In genomic region chr1:219189021-219189824, GRCh38 we compare ENCODE assay signal across 8 cellular contexts. TPM values are rescaled to one million over a fixed set of nuclear protein-coding genes. Genes with fewer than 3 reads are reported as not detected.
DNase-seq lines count a peak whose midpoint lies in the region; ATAC-seq, FAIRE-seq and TF ChIP-seq lines count a peak whose summit lies in the region.

No MANE protein-coding gene starts in this region.

- H2AFZ ChIP-seq in endothelial cell of umbilical vein (ENCODE audit: low read depth, low read length) (peak overlapping the region; percentile 28), smooth muscle cell (ENCODE audit: low read depth) (peak overlapping the region; percentile 67)

- H3K4me2 ChIP-seq in endothelial cell of umbilical vein (ENCODE audit: insufficient read depth, low read length) = peak overlapping the region; percentile 92
- peak overlapping the region; percentile 78 for H3K4me2 ChIP-seq in smooth muscle cell

- H3K4me3 ChIP-seq in endothelial cell of umbilical vein (replicated peaks in 1 of 3; ENCODE audit: insufficient read depth in 1 of 3, low read depth in 1 of 3, low read length in 3 of 3) (peak overlapping the region in 1 of 3 experiments; percentile 21), smooth muscle cell (peak overlapping the region; percentile 18)
- no peak overlapping the region for H3K4me3 ChIP-seq in effector memory CD4-positive, alpha-beta T cell (ENCODE audit: insufficient read depth, low read depth, low read length, poor library complexity, severe bottlenecking)

- peak; percentile 53 for FAIRE-seq in endothelial cell of umbilical vein (lab: Jason Lieb, UNC)

- peaks cover 26% of the 10 kb centered on the region for H3K4me1 ChIP-seq in endothelial cell of umbilical vein (ENCODE audit: control insufficient read depth, extremely low read depth, insufficient read depth, low read length)
- H3K4me1 ChIP-seq in smooth muscle cell (ENCODE audit: low read depth) = peaks cover 19% of the 10 kb centered on the region
- no peaks in the 10 kb centered on the region for H3K4me1 ChIP-seq in effector memory CD4-positive, alpha-beta T cell (ENCODE audit: control insufficient read depth, insufficient read depth, low read length, poor library complexity, severe bottlenecking)

- H3K4me3 Mint-ChIP-seq in IgD-negative memory B cell = peak overlapping the region; percentile 40 to 80 (median 62)

- H4K20me1 ChIP-seq in endothelial cell of umbilical vein (replicated peaks; ENCODE audit: control insufficient read depth, extremely low read depth, insufficient read depth, low read length) (no peaks in the 10 kb centered on the region), smooth muscle cell (ENCODE audit: low read depth) (no peaks in the 10 kb centered on the region)

- TF ChIP-seq CTCF in GM10248 (IDR thresholded peaks at IDR 0.05; ENCODE audit: control extremely low read depth, extremely low read depth, low read depth, missing control alignments) (no peak), endothelial cell of umbilical vein (IDR thresholded peaks at IDR 0.05; ENCODE audit: extremely low read depth in 1 of 2, insufficient read depth in 1 of 2, low read depth in 1 of 2, low read length in 2 of 2) (no peak), smooth muscle cell (IDR thresholded peaks at IDR 0.05; ENCODE audit: borderline replicate concordance, insufficient read depth, poor library complexity, severe bottlenecking) (no peak)

- no peaks in the 10 kb centered on the region for H3K27me3 Mint-ChIP-seq in IgD-negative memory B cell

- H3K4me1 Mint-ChIP-seq in IgD-negative memory B cell = peaks cover 46 to 56% (median 54%) of the 10 kb centered on the region in 3 donors

- H3K27ac Mint-ChIP-seq in IgD-negative memory B cell = peak overlapping the region; percentile 40 to 93 (median 92)

- H3K36me3 Mint-ChIP-seq in IgD-negative memory B cell = peaks cover 11% of the 10 kb centered on the region

- TSS peak; percentile 81 for BruUV-seq in endothelial cell of umbilical vein (replicated peaks; lab: Mats Ljungman, UMichigan)

- H3K36me3 ChIP-seq in endothelial cell of umbilical vein (ENCODE audit: control insufficient read depth in 2 of 2, extremely low read depth in 1 of 2, insufficient read depth in 2 of 2, low read length in 2 of 2) (no peaks in the 10 kb centered on the region), smooth muscle cell (ENCODE audit: low read depth) (no peaks in the 10 kb centered on the region)
- peaks cover 3% of the 10 kb centered on the region for H3K36me3 ChIP-seq in effector memory CD4-positive, alpha-beta T cell (ENCODE audit: control insufficient read depth, insufficient read depth, low read length)

- CTCF ChIA-PET in GM10248 (lab: Yijun Ruan, JAX) (interaction anchor here (0.8 to 5.4 kb wide), 8 partner anchors 9 to 378 kb away, joined by 3 to 44 read pairs (median 5); partner anchors contain the start of gene LYPLAL1), endothelial cell of umbilical vein (lab: Charles Lee) (interaction anchor here (0.9 to 2.2 kb wide), 6 partner anchors 9 to 378 kb away, joined by 3 to 8 read pairs (median 5); partner anchors contain the start of gene LYPLAL1)

- H3K9ac ChIP-seq in endothelial cell of umbilical vein (replicated peaks; ENCODE audit: extremely low read depth, insufficient read depth, low read length) = peak overlapping the region; percentile 76
- peak overlapping the region; percentile 29 for H3K9ac ChIP-seq in smooth muscle cell (ENCODE audit: low read depth)

- peak; percentile 70 for ATAC-seq in GM21576 (IDR thresholded peaks at IDR 0.05; ENCODE audit: unreplicated experiment)

- intact Hi-C loops in endothelial cell of umbilical vein (cut with micrococcal nuclease) = loop anchor here (1.0 to 10.0 kb wide), 5 partner anchors 14 to 874 kb away; no protein-coding TSS in a partner anchor

- peaks cover 0 to 2% (median 0%) of the 10 kb centered on the region in 3 donors for H3K9me3 Mint-ChIP-seq in IgD-negative memory B cell

- H3K27me3 ChIP-seq in endothelial cell of umbilical vein (ENCODE audit: control insufficient read depth in 2 of 2, insufficient read depth in 2 of 2, low read length in 2 of 2) (no peaks in the 10 kb centered on the region), smooth muscle cell (ENCODE audit: low read depth) (no peaks in the 10 kb centered on the region)
- H3K27me3 ChIP-seq in effector memory CD4-positive, alpha-beta T cell (replicated peaks; ENCODE audit: control insufficient read depth, insufficient read depth, low read length, poor library complexity, severe bottlenecking) = no peaks in the 10 kb centered on the region

- dilution Hi-C loops in endothelial cell of umbilical vein (cut with MboI; ENCODE audit: extremely low pct_ligation_motif_present, low sequenced_read_pairs) = no loop called here

- DNase-seq in GM10248 (ENCODE audit: extremely low spot score) = peak; percentile 28
- DNase-seq in endothelial cell of umbilical vein (ENCODE audit: low read depth, low spot score) = peak; percentile 96
- no peak for DNase-seq in smooth muscle cell (lab: John Stamatoyannopoulos, UW; ENCODE audit: unreplicated experiment)
- DNase-seq in inferior parietal cortex (ENCODE audit: extremely low spot score) = no peak
- no peak for DNase-seq in effector memory CD4-positive, alpha-beta T cell
- DNase-seq in DMS79 treated with DMSO at 0.1 percent for 48 hours (lab: John Stamatoyannopoulos, UW) = no peak

- H3K79me2 ChIP-seq in endothelial cell of umbilical vein (ENCODE audit: control insufficient read depth, insufficient read depth, low read length) = peaks cover 6% of the 10 kb centered on the region
- peaks cover 23% of the 10 kb centered on the region for H3K79me2 ChIP-seq in smooth muscle cell (ENCODE audit: low read depth)

- POLR2A ChIA-PET in GM10248 (lab: Yijun Ruan, JAX) = interaction anchor here (1.0 kb wide), 1 partner anchor 14 kb away, joined by 4 read pairs; no protein-coding TSS in a partner anchor
- POLR2A ChIA-PET in endothelial cell of umbilical vein (lab: Charles Lee) = interaction anchor here (1.4 kb wide), 1 partner anchor 16 kb away, joined by 5 read pairs; the partner anchor contains the start of gene LYPLAL1

- H3K9me3 ChIP-seq in endothelial cell of umbilical vein (replicated peaks; ENCODE audit: control insufficient read depth, insufficient read depth, low read length) (no peaks in the 10 kb centered on the region), smooth muscle cell (replicated peaks; ENCODE audit: low read depth) (no peaks in the 10 kb centered on the region)
- no peaks in the 10 kb centered on the region for H3K9me3 ChIP-seq in effector memory CD4-positive, alpha-beta T cell (ENCODE audit: control insufficient read depth, low read length)

- no peaks in the 10 kb centered on the region for H3K9me1 ChIP-seq in endothelial cell of umbilical vein (replicated peaks; ENCODE audit: control insufficient read depth, extremely low read depth, insufficient read depth, low read length)

- no peaks in the 10 kb centered on the region for H3F3A ChIP-seq in smooth muscle cell (ENCODE audit: low read depth)

- H3K27ac ChIP-seq in endothelial cell of umbilical vein (ENCODE audit: insufficient read depth, low read depth, low read length) = peak overlapping the region; percentile 70
- H3K27ac ChIP-seq in smooth muscle cell (ENCODE audit: low read depth) = peak overlapping the region; percentile 84
- no peak overlapping the region for H3K27ac ChIP-seq in effector memory CD4-positive, alpha-beta T cell (ENCODE audit: insufficient read depth, low read length, poor library complexity, severe bottlenecking)

- TF ChIP-seq POLR2A in endothelial cell of umbilical vein (IDR thresholded peaks at IDR 0.05; ENCODE audit: low read depth, low read length) = no peak

TF ChIP-seq in endothelial cell of umbilical vein, 7 proteins besides CTCF, POLR2A, EP300 and RAD21:
- TF ChIP-seq MAX (IDR thresholded peaks at IDR 0.05; ENCODE audit: insufficient read depth, insufficient read length) (no peak), JUN (IDR thresholded peaks at IDR 0.05; ENCODE audit: borderline replicate concordance, insufficient read depth, insufficient read length, low read depth) (peak; percentile 60), GATA2 (IDR thresholded peaks at IDR 0.05; ENCODE audit: insufficient read depth, insufficient read length, low read depth, low read length) (peak; percentile 9), MYC (IDR thresholded peaks at IDR 0.05; ENCODE audit: low read depth, low read length) (no peak), FOS (IDR thresholded peaks at IDR 0.05; ENCODE audit: borderline replicate concordance, insufficient read depth, low read length) (peak; percentile 59), EZH2 (IDR thresholded peaks at IDR 0.05; ENCODE audit: borderline replicate concordance, low read depth, low read length, severe bottlenecking) (no peak), POLR2AphosphoS5 (IDR thresholded peaks at IDR 0.05; ENCODE audit: insufficient read depth, low read depth, low read length) (no peak)

RNA-seq across cellular contexts. Expression of gene LYPLAL1, which starts 15.5 kb away (rescaled TPM):
- polyA plus RNA-seq in IgD-negative memory B cell (157 TPM), endothelial cell of umbilical vein (5.7 and 7.4 TPM in 2 replicates), smooth muscle cell (18.7 and 19.5 TPM in 2 replicates)
- total RNA-seq in endothelial cell of umbilical vein (19.1 and 25.4 TPM in 2 replicates), smooth muscle cell (18.2 and 24.0 TPM in 2 replicates)
- polyA plus RNA-seq in endothelial cell of umbilical vein (2011; cell fraction: cytosol; rRNA removed) = 10.6 and 11.6 TPM in 2 replicates
- 32.2 and 33.5 TPM in 2 replicates for polyA plus RNA-seq in endothelial cell of umbilical vein (2011; cell fraction: nucleus; rRNA removed)
- polyA plus RNA-seq in endothelial cell of umbilical vein (2012) = 31.7 and 39.2 TPM in 2 replicates
- polyA minus RNA-seq in endothelial cell of umbilical vein = 8.8 and 9.4 TPM in 2 replicates
- 3.2 TPM for polyA minus RNA-seq in endothelial cell of umbilical vein (2011; cell fraction: cytosol; rRNA and poly(A)+ RNA removed)
- polyA minus RNA-seq in endothelial cell of umbilical vein (2011; cell fraction: nucleus; rRNA and poly(A)+ RNA removed) = 41.4 and 51.3 TPM in 2 replicates

Comparison
In these comparisons a context has a peak if more than half of its experiments do, and no peak if none do; other contexts are left out.
1. DNase-seq: peak in GM10248 (single experiment) and endothelial cell of umbilical vein (single experiment); none in smooth muscle cell (single experiment), inferior parietal cortex (single experiment), effector memory CD4-positive, alpha-beta T cell (0 of 3) and DMS79 treated with DMSO at 0.1 percent for 48 hours (single experiment).